Comparison of ENCODE assay signal across 10 cellular contexts in genomic region chr11:86632499-86633269, GRCh38. TPM values are rescaled to one million over a fixed set of nuclear protein-coding genes. Genes with fewer than 3 reads are reported as not detected.
DNase-seq lines count a peak whose midpoint lies in the region; ATAC-seq and TF ChIP-seq lines count a peak whose summit lies in the region.
"Had no signal": no experiment of that assay in that cellular context is flagged by ENCODE, and none has a peak within 500 bp of the region (broad histone marks: within the 10 kb centered on the region; RNA-seq: fewer than 3 reads in every experiment).

No MANE protein-coding gene starts in this region.

- H3K4me2 ChIP-seq in OCI-LY7 (ENCODE audit: low read length) = no peak overlapping the region

- no peak overlapping the region for H3K27ac ChIP-seq in OCI-LY7 (ENCODE audit: low read depth, low read length, poor library complexity, severe bottlenecking)
- no peak overlapping the region for H3K27ac ChIP-seq in CD4-positive, alpha-beta memory T cell (ENCODE audit: low read depth, low read length)

- CTCF ChIA-PET in OCI-LY7 (lab: Charles Lee; ENCODE audit: unreplicated experiment) = no interaction called here
- CTCF ChIA-PET in CD4-positive, alpha-beta memory T cell (lab: Charles Lee; ENCODE audit: partially characterized antibody) = no interaction called here

- no peaks in the 10 kb centered on the region for H3K9me3 ChIP-seq in OCI-LY7 (ENCODE audit: low read length)
- H3K9me3 ChIP-seq in CD4-positive, alpha-beta memory T cell (ENCODE audit: control insufficient read depth in 1 of 2, low read length in 2 of 2) = no peaks in the 10 kb centered on the region

- no peak for ATAC-seq in HG02885 (IDR thresholded peaks at IDR 0.05; ENCODE audit: poor library complexity, unreplicated experiment)

- H3K4me1 ChIP-seq in OCI-LY7 (ENCODE audit: insufficient read depth, low read length, poor library complexity, severe bottlenecking) = no peaks in the 10 kb centered on the region
- H3K4me1 ChIP-seq in CD4-positive, alpha-beta memory T cell (ENCODE audit: insufficient read depth, low read length) = no peaks in the 10 kb centered on the region

- in situ Hi-C loops in astrocyte of the cerebellum (cut with HindIII; ENCODE audit: low sequenced_read_pairs) = no loop called here

- BruUV-seq in OCI-LY7 (replicated peaks; lab: Mats Ljungman, UMichigan) = no TSS peak

- intact Hi-C loops in OCI-LY7 (cut with micrococcal nuclease; ENCODE audit: unreplicated experiment) = no loop called here
- intact Hi-C loops in CD4-positive, alpha-beta memory T cell (cut with micrococcal nuclease) = no loop called here

- no peaks in the 10 kb centered on the region for H4K20me1 ChIP-seq in OCI-LY7 (ENCODE audit: insufficient read depth, low read length)

- H3K9me3 Mint-ChIP-seq in CD4-positive, alpha-beta memory T cell = no peaks in the 10 kb centered on the region
- H3K9me3 Mint-ChIP-seq: brain; stimulated activated naive CD8-positive, alpha-beta T cell treated with anti-CD3 and anti-CD28 coated beads, Interleukin-15, Interleukin-2, amounts not matched to agents 100 ng/mL and 50 ng/mL, for 24 hours had no signal

- peak; percentile 75 for DNase-seq in stimulated activated CD4-positive, alpha-beta T cell treated with anti-CD3 and anti-CD28 coated beads, Interleukin-15, amount 100 ng/mL, for 24 hours
- DNase-seq in stimulated activated CD4-positive, alpha-beta T cell treated with anti-CD3 and anti-CD28 coated beads, Interleukin-4, amount 100 ng/mL, for 4 hours = no peak
- peak; percentile 75 to 83 for DNase-seq in Kasumi-1 (lab: John Stamatoyannopoulos, UW)
- DNase-seq in astrocyte of the cerebellum (ENCODE audit: low read depth) = peak; percentile 86
- peak; percentile 90 to 98 for DNase-seq in lung microvascular endothelial cell (ENCODE audit: low read depth in 2 of 2)
- DNase-seq in OCI-LY7 (ENCODE audit: low spot score) = no peak
- no peak for DNase-seq in CD4-positive, alpha-beta memory T cell

- H3K79me2 ChIP-seq in OCI-LY7 (ENCODE audit: insufficient read depth, low read depth, low read length) = no peaks in the 10 kb centered on the region

- no peak overlapping the region for H2AFZ ChIP-seq in OCI-LY7 (ENCODE audit: low read length)

- no peaks in the 10 kb centered on the region for H3K36me3 ChIP-seq in OCI-LY7 (ENCODE audit: insufficient read depth, low read length)
- no peaks in the 10 kb centered on the region for H3K36me3 ChIP-seq in CD4-positive, alpha-beta memory T cell (ENCODE audit: insufficient read depth, low read length)

- H3K27ac Mint-ChIP-seq in CD4-positive, alpha-beta memory T cell = no peak overlapping the region
- H3K27ac Mint-ChIP-seq: stimulated activated naive CD8-positive, alpha-beta T cell treated with anti-CD3 and anti-CD28 coated beads, Interleukin-15, Interleukin-2, amounts not matched to agents 100 ng/mL and 50 ng/mL, for 24 hours had no signal

- no peak overlapping the region for H3K4me3 Mint-ChIP-seq in CD4-positive, alpha-beta memory T cell
- H3K4me3 Mint-ChIP-seq: brain; stimulated activated naive CD8-positive, alpha-beta T cell treated with anti-CD3 and anti-CD28 coated beads, Interleukin-15, Interleukin-2, amounts not matched to agents 100 ng/mL and 50 ng/mL, for 24 hours had no signal

- POLR2A ChIA-PET in OCI-LY7 (lab: Charles Lee) = no interaction called here
- POLR2A ChIA-PET in CD4-positive, alpha-beta memory T cell (lab: Charles Lee; ENCODE audit: partially characterized antibody) = no interaction called here

- TF ChIP-seq CTCF in astrocyte of the cerebellum (IDR thresholded peaks at IDR 0.05; ENCODE audit: low read depth, low read length, missing control alignments) = peak; percentile 28
- TF ChIP-seq CTCF in OCI-LY7 (conservative IDR thresholded peaks at IDR 0.05; ENCODE audit: low read length) = no peak

- H3K27me3 ChIP-seq in CD4-positive, alpha-beta memory T cell (ENCODE audit: insufficient read depth, low read length) = no peaks in the 10 kb centered on the region

- no peaks in the 10 kb centered on the region for H3K9me2 ChIP-seq in OCI-LY7 (ENCODE audit: insufficient read depth, low read length)

- H3K4me3 ChIP-seq in astrocyte of the cerebellum (ENCODE audit: low read depth, low read length) (no peak overlapping the region), OCI-LY7 (ENCODE audit: low read depth, low read length, poor library complexity, severe bottlenecking) (no peak overlapping the region)
- H3K4me3 ChIP-seq in CD4-positive, alpha-beta memory T cell (ENCODE audit: low read length in 2 of 2) = no peak overlapping the region

- peaks cover 0 to 2% of the 10 kb centered on the region in 2 donors for H3K27me3 Mint-ChIP-seq in CD4-positive, alpha-beta memory T cell

- H3K4me1 Mint-ChIP-seq in CD4-positive, alpha-beta memory T cell = peaks cover 0 to 2% (median 0%) of the 10 kb centered on the region in 4 donors

- H3K36me3 Mint-ChIP-seq in CD4-positive, alpha-beta memory T cell = no peaks in the 10 kb centered on the region
- H3K36me3 Mint-ChIP-seq: brain had no signal

RNA-seq across cellular contexts. Expression of gene ME3, which starts 39.7 kb away (rescaled TPM):
- total RNA-seq in lung microvascular endothelial cell (23.6 and 31.4 TPM in 2 replicates), OCI-LY7 (2022) (not detected in 2 replicates)
- total RNA-seq in OCI-LY7 (2014; rRNA removed; shearing (Covaris generic)) = not detected in 2 replicates
- 1 to 10 TPM; 1.3 to 1.9 TPM for total RNA-seq in CD4-positive, alpha-beta memory T cell
- polyA plus RNA-seq in CD4-positive, alpha-beta memory T cell = under 1 TPM in 1 of 2 donors, not detected in 1; 0.15 TPM

Comparison
In these comparisons a context has a peak if more than half of its experiments do, and no peak if none do; other contexts are left out.
1. DNase-seq: peak in stimulated activated CD4-positive, alpha-beta T cell treated with anti-CD3 and anti-CD28 coated beads, Interleukin-15, amount 100 ng/mL, for 24 hours (single experiment), Kasumi-1 (2 of 2), astrocyte of the cerebellum (single experiment) and lung microvascular endothelial cell (2 of 2); none in stimulated activated CD4-positive, alpha-beta T cell treated with anti-CD3 and anti-CD28 coated beads, Interleukin-4, amount 100 ng/mL, for 4 hours (0 of 2), OCI-LY7 (single experiment) and CD4-positive, alpha-beta memory T cell (0 of 5).